ENCODE assay signal across 1 cellular context in genomic region chr16:89829630-89830437, GRCh38.
TF ChIP-seq lines count a peak whose summit lies in the region.

No MANE protein-coding gene starts in this region.

TF ChIP-seq in HepG2, 621 proteins besides CTCF, POLR2A, EP300 and RAD21 (continued from another document and continues in another):
- TF ChIP-seq HMGXB4 (CRISPR knock-in tag; IDR thresholded peaks at IDR 0.05; ENCODE audit: borderline replicate concordance in 1 of 2, low read depth in 1 of 2), result peak in 1 of 2 experiments; percentile 38; a peak in 2 of 4 replicates
- TF ChIP-seq ZNF205 (CRISPR knock-in tag; IDR thresholded peaks at IDR 0.05), result 0 out of 2 replicates have a peak, but pooled peaks have one; percentile 32
- no peak for TF ChIP-seq ZBTB2 (CRISPR knock-in tag; IDR thresholded peaks at IDR 0.05; ENCODE audit: low read depth)
- TF ChIP-seq ZFP41 (CRISPR knock-in tag; IDR thresholded peaks at IDR 0.05; ENCODE audit: borderline replicate concordance), result no peak
- TF ChIP-seq ZNF430 (CRISPR knock-in tag; IDR thresholded peaks at IDR 0.05), result peak; percentile 77; the same call in 1 of the 2 replicates
- 0 out of 2 replicates have a peak, but pooled peaks have one; percentile 60 for TF ChIP-seq ZNF788 (CRISPR knock-in tag; IDR thresholded peaks at IDR 0.05; ENCODE audit: borderline replicate concordance)
- TF ChIP-seq ZSCAN25 (CRISPR knock-in tag; IDR thresholded peaks at IDR 0.05), result 0 out of 2 replicates have a peak, but pooled peaks have one; percentile 22
- TF ChIP-seq KDM6A (CRISPR knock-in tag; IDR thresholded peaks at IDR 0.05; ENCODE audit: low read depth), result peak; percentile 72
- TF ChIP-seq ASH2L (IDR thresholded peaks at IDR 0.05; ENCODE audit: insufficient read length, low read depth, low read length), result peak; percentile 7
- TF ChIP-seq ZFX (CRISPR knock-in tag; IDR thresholded peaks at IDR 0.05; ENCODE audit: low read depth), result peak; percentile 32; the same call in 1 of the 2 replicates
- peak; percentile 55; the same call in 1 of the 2 replicates for TF ChIP-seq NCOA2 (CRISPR knock-in tag; IDR thresholded peaks at IDR 0.05)
- no peak for TF ChIP-seq U2AF2 (IDR thresholded peaks at IDR 0.05; ENCODE audit: low read depth, low read length)
- peak; percentile 83; the same call in 1 of the 2 replicates for TF ChIP-seq ZNF772 (CRISPR knock-in tag; IDR thresholded peaks at IDR 0.05)
- TF ChIP-seq PPARG (CRISPR knock-in tag; conservative IDR thresholded peaks at IDR 0.05), result peak; percentile 87
- TF ChIP-seq ZNF558 (CRISPR knock-in tag; IDR thresholded peaks at IDR 0.05; ENCODE audit: borderline replicate concordance), result 0 out of 2 replicates have a peak, but pooled peaks have one; percentile 30
- 0 out of 2 replicates have a peak, but pooled peaks have one; percentile 27 for TF ChIP-seq KMT2B (CRISPR knock-in tag; IDR thresholded peaks at IDR 0.05)
- TF ChIP-seq CSRNP1 (CRISPR knock-in tag; IDR thresholded peaks at IDR 0.05), result peak; percentile 58; the same call in 1 of the 2 replicates
- TF ChIP-seq, protein P1, sequence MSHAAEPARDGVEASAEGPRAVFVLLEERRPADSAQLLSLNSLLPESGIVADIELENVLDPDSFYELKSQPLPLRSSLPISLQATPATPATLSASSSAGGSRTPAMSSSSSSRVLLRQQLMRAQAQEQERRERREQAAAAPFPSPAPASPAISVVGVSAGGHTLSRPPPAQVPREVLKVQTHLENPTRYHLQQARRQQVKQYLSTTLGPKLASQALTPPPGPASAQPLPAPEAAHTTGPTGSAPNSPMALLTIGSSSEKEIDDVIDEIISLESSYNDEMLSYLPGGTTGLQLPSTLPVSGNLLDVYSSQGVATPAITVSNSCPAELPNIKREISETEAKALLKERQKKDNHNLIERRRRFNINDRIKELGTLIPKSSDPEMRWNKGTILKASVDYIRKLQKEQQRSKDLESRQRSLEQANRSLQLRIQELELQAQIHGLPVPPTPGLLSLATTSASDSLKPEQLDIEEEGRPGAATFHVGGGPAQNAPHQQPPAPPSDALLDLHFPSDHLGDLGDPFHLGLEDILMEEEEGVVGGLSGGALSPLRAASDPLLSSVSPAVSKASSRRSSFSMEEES (CRISPR knock-in tag; IDR thresholded peaks at IDR 0.05), result no peak
- no peak for TF ChIP-seq GTF2F1 (IDR thresholded peaks at IDR 0.05; ENCODE audit: low read length)
- no peak for TF ChIP-seq FOSL1 (CRISPR knock-in tag; IDR thresholded peaks at IDR 0.05; ENCODE audit: borderline replicate concordance)
- peak; percentile 69; the same call in 1 of the 2 replicates for TF ChIP-seq ZKSCAN8 (CRISPR knock-in tag; IDR thresholded peaks at IDR 0.05; ENCODE audit: borderline replicate concordance)
- TF ChIP-seq ZNF709 (CRISPR knock-in tag; IDR thresholded peaks at IDR 0.05), result peak; percentile 62; the same call in 1 of the 2 replicates
- no peak for TF ChIP-seq ARID3A (IDR thresholded peaks at IDR 0.05; ENCODE audit: low read depth, low read length)
- TF ChIP-seq, protein P2, sequence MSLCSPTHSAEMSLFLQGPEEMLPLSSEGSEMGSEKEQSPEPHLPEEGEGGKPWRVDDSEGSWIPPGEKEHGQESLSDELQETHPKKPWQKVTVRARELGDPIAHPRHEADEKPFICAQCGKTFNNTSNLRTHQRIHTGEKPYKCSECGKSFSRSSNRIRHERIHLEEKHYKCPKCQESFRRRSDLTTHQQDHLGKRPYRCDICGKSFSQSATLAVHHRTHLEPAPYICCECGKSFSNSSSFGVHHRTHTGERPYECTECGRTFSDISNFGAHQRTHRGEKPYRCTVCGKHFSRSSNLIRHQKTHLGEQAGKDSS (CRISPR knock-in tag; IDR thresholded peaks at IDR 0.05; ENCODE audit: borderline replicate concordance, low read depth), result 0 out of 2 replicates have a peak, but pooled peaks have one; percentile 9
- peak; percentile 94 for TF ChIP-seq SALL1 (CRISPR knock-in tag; IDR thresholded peaks at IDR 0.05)
- TF ChIP-seq ZNF530 (CRISPR knock-in tag; IDR thresholded peaks at IDR 0.05; ENCODE audit: low read depth), result no peak
- TF ChIP-seq, protein P3, sequence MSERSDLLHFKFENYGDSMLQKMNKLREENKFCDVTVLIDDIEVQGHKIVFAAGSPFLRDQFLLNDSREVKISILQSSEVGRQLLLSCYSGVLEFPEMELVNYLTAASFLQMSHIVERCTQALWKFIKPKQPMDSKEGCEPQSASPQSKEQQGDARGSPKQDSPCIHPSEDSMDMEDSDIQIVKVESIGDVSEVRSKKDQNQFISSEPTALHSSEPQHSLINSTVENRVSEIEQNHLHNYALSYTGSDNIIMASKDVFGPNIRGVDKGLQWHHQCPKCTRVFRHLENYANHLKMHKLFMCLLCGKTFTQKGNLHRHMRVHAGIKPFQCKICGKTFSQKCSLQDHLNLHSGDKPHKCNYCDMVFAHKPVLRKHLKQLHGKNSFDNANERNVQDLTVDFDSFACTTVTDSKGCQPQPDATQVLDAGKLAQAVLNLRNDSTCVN (CRISPR knock-in tag; IDR thresholded peaks at IDR 0.05; ENCODE audit: borderline replicate concordance), result peak; percentile 65; the same call in 1 of the 2 replicates
- TF ChIP-seq SIN3A (IDR thresholded peaks at IDR 0.05; ENCODE audit: borderline replicate concordance, low read depth, low read length), result peak; percentile 76
- peak; percentile 34; the same call in 1 of the 2 replicates for TF ChIP-seq ARHGAP35 (CRISPR knock-in tag; IDR thresholded peaks at IDR 0.05; ENCODE audit: borderline replicate concordance)
- TF ChIP-seq ZNF280B (CRISPR knock-in tag; IDR thresholded peaks at IDR 0.05; ENCODE audit: borderline replicate concordance), result peak; percentile 89
- 0 out of 2 replicates have a peak, but pooled peaks have one; percentile 38 for TF ChIP-seq BRF2 (CRISPR knock-in tag; IDR thresholded peaks at IDR 0.05)
- TF ChIP-seq ELF4 (CRISPR knock-in tag; IDR thresholded peaks at IDR 0.05; ENCODE audit: borderline replicate concordance), result peak; percentile 83
- TF ChIP-seq ZNF12 (CRISPR knock-in tag; IDR thresholded peaks at IDR 0.05), result no peak
- peak; percentile 54; the same call in 1 of the 2 replicates for TF ChIP-seq ZNF225 (CRISPR knock-in tag; IDR thresholded peaks at IDR 0.05)
- TF ChIP-seq SP5 (CRISPR knock-in tag; IDR thresholded peaks at IDR 0.05; ENCODE audit: borderline replicate concordance, low read depth), result no peak
- TF ChIP-seq FOSL2 (CRISPR knock-in tag; IDR thresholded peaks at IDR 0.05), result peak; percentile 28; the same call in 1 of the 2 replicates
- peak; percentile 84 for TF ChIP-seq FOXA3 (CRISPR knock-in tag; IDR thresholded peaks at IDR 0.05)
- TF ChIP-seq ZNF720 (CRISPR knock-in tag; IDR thresholded peaks at IDR 0.05), result no peak
- TF ChIP-seq FOXP1 (IDR thresholded peaks at IDR 0.05), result no peak
- TF ChIP-seq FOXP1 (CRISPR knock-in tag; IDR thresholded peaks at IDR 0.05), result 0 out of 2 replicates have a peak, but pooled peaks have one; percentile 21
- 0 out of 2 replicates have a peak, but pooled peaks have one; percentile 33 for TF ChIP-seq ZNF83 (CRISPR knock-in tag; IDR thresholded peaks at IDR 0.05; ENCODE audit: borderline replicate concordance)
- peak; percentile 67; the same call in 1 of the 2 replicates for TF ChIP-seq ZNF264 (CRISPR knock-in tag; IDR thresholded peaks at IDR 0.05)
- TF ChIP-seq ZSCAN9 (CRISPR knock-in tag; IDR thresholded peaks at IDR 0.05; ENCODE audit: borderline replicate concordance), result no peak
- TF ChIP-seq FOXC1 (CRISPR knock-in tag; IDR thresholded peaks at IDR 0.05; ENCODE audit: borderline replicate concordance), result peak; percentile 20; the same call in 1 of the 2 replicates
- TF ChIP-seq ZNF644 (CRISPR knock-in tag; IDR thresholded peaks at IDR 0.05; ENCODE audit: low read depth), result 0 out of 2 replicates have a peak, but pooled peaks have one; percentile 19
- TF ChIP-seq MIXL1 (CRISPR knock-in tag; IDR thresholded peaks at IDR 0.05), result peak; percentile 63; the same call in 1 of the 2 replicates
- no peak for TF ChIP-seq ZNF24 (IDR thresholded peaks at IDR 0.05)
- peak; percentile 18; the same call in 1 of the 2 replicates for TF ChIP-seq GABPA (IDR thresholded peaks at IDR 0.05; ENCODE audit: low read depth, low read length)
- peak; percentile 79 for TF ChIP-seq GABPA (CRISPR knock-in tag; IDR thresholded peaks at IDR 0.05; ENCODE audit: low read depth)
- TF ChIP-seq ZNF790 (CRISPR knock-in tag; IDR thresholded peaks at IDR 0.05; ENCODE audit: borderline replicate concordance), result peak; percentile 60; the same call in 1 of the 2 replicates
- TF ChIP-seq HNF4A (CRISPR knock-in tag; IDR thresholded peaks at IDR 0.05), result peak; percentile 94
- peak; percentile 61; the same call in 1 of the 2 replicates for TF ChIP-seq ARID2 (CRISPR knock-in tag; IDR thresholded peaks at IDR 0.05; ENCODE audit: borderline replicate concordance)
- 0 out of 2 replicates have a peak, but pooled peaks have one; percentile 53 for TF ChIP-seq HES4 (CRISPR knock-in tag; IDR thresholded peaks at IDR 0.05; ENCODE audit: borderline replicate concordance)
- peak; percentile 79 for TF ChIP-seq NR2F6 (IDR thresholded peaks at IDR 0.05)
- TF ChIP-seq NR2F6 (CRISPR knock-in tag; IDR thresholded peaks at IDR 0.05), result peak; percentile 89
- TF ChIP-seq ZNF577 (CRISPR knock-in tag; IDR thresholded peaks at IDR 0.05; ENCODE audit: borderline replicate concordance, low read depth), result no peak
- peak; percentile 27; the same call in 1 of the 2 replicates for TF ChIP-seq TSC22D2 (CRISPR knock-in tag; IDR thresholded peaks at IDR 0.05; ENCODE audit: borderline replicate concordance)
- TF ChIP-seq SAP130 (CRISPR knock-in tag; IDR thresholded peaks at IDR 0.05; ENCODE audit: low read depth), result peak; percentile 92
